Comparison of ENCODE assay signal across 23 cellular contexts in genomic region chr17:11340798-11341197, GRCh38.
DNase-seq lines count a peak whose midpoint lies in the region; ATAC-seq and TF ChIP-seq lines count a peak whose summit lies in the region.
"Had no signal": no experiment of that assay in that cellular context is flagged by ENCODE, and none has a peak within 500 bp of the region (broad histone marks: within the 10 kb centered on the region; RNA-seq: fewer than 3 reads in every experiment).

No MANE protein-coding gene starts in this region.

- H3K4me3 ChIP-seq in mucosa of descending colon (no peak overlapping the region), stomach (no peak overlapping the region), tibial nerve (no peak overlapping the region)
- H3K4me3 ChIP-seq: A549; BLaER1 treated with 17β-estradiol and CSF1 and Interleukin-3, amounts not matched to agents 10 nM and 100 nM; GM12878; HAP-1 had no signal

- TF ChIP-seq CTCF in mucosa of descending colon (IDR thresholded peaks at IDR 0.05) (no peak), stomach (IDR thresholded peaks at IDR 0.05) (no peak), tibial nerve (IDR thresholded peaks at IDR 0.05) (no peak)

- DNase-seq in kidney tubule cell (ENCODE audit: low spot score) (peak; percentile 3), mucosa of descending colon (peak in 1 of 3 donors; percentile 17), stomach (peak; percentile 56), tibial nerve (ENCODE audit: low spot score in 2 of 2) (no peak)
- no peak for DNase-seq in activated CD4-positive, alpha-beta memory T cell treated with anti-CD3 and anti-CD28 coated beads for 36 hours
- DNase-seq: 8988T; ACHN; AML-193; BE2C; CD4-positive, alpha-beta T cell; CD8-positive, alpha-beta memory T cell; DMS 273 treated with DMSO at 0.1 percent for 48 hours; DMS79; EL; GDM1; GOT3; HFFc6 had no signal

- peak; percentile 55 for ATAC-seq in mucosa of descending colon
- no peak for ATAC-seq in GM21447 (IDR thresholded peaks at IDR 0.05; ENCODE audit: unreplicated experiment)
- ATAC-seq: A549, GM12878 had no signal

- H3K4me1 Mint-ChIP-seq in activated CD4-positive, alpha-beta memory T cell treated with anti-CD3 and anti-CD28 coated beads for 36 hours (ENCODE audit: low read depth), result no peaks in the 10 kb centered on the region
- H3K4me1 Mint-ChIP-seq: CD14-positive monocyte; CD8-positive, alpha-beta memory T cell had no signal

- intact Hi-C loops in mucosa of descending colon (cut with DNase I, micrococcal nuclease), result no loop called here
- intact Hi-C loops in stomach (cut with DNase I; ENCODE audit: low total_unique reads), result no loop called here
- intact Hi-C loops in activated CD4-positive, alpha-beta memory T cell treated with anti-CD3 and anti-CD28 coated beads for 36 hours (cut with micrococcal nuclease), result no loop called here

- peak overlapping the region in 1 of 5 donors; percentile 60 for H3K27ac ChIP-seq in stomach
- H3K27ac ChIP-seq in tibial nerve, result no peak overlapping the region
- H3K27ac ChIP-seq: A549; BLaER1 treated with 17β-estradiol and CSF1 and Interleukin-3, amounts not matched to agents 10 nM and 100 nM had no signal

- peaks cover 0 to 4% (median 0%) of the 10 kb centered on the region in 3 donors for H3K27me3 ChIP-seq in stomach
- no peaks in the 10 kb centered on the region for H3K27me3 ChIP-seq in tibial nerve
- H3K27me3 ChIP-seq: BE2C; BLaER1 treated with 17β-estradiol and CSF1 and Interleukin-3, amounts not matched to agents 10 nM and 100 nM had no signal

- H3K27me3 Mint-ChIP-seq in activated CD4-positive, alpha-beta memory T cell treated with anti-CD3 and anti-CD28 coated beads for 36 hours, result no peaks in the 10 kb centered on the region

- POLR2A ChIA-PET in activated CD4-positive, alpha-beta memory T cell treated with anti-CD3 and anti-CD28 coated beads for 36 hours (lab: Charles Lee), result no interaction called here

- WGBS in stomach, 5 donors, result 39 to 74% (median 59%) methylated on average over 3 of the region's 3 CpGs
- WGBS in tibial nerve, 2 donors, result 66 to 74% methylated on average over 3 of the region's 3 CpGs

- no peaks in the 10 kb centered on the region for H3K36me3 ChIP-seq in mucosa of descending colon (ENCODE audit: low read depth)
- H3K36me3 ChIP-seq in stomach, result no peaks in the 10 kb centered on the region
- H3K36me3 ChIP-seq in tibial nerve, result no peaks in the 10 kb centered on the region
- H3K36me3 ChIP-seq: BE2C; BLaER1 treated with 17β-estradiol and CSF1 and Interleukin-3, amounts not matched to agents 10 nM and 100 nM; HAP-1 had no signal

- no peak overlapping the region for H3K27ac Mint-ChIP-seq in activated CD4-positive, alpha-beta memory T cell treated with anti-CD3 and anti-CD28 coated beads for 36 hours
- H3K27ac Mint-ChIP-seq: CD14-positive monocyte; CD4-positive, alpha-beta T cell; CD8-positive, alpha-beta memory T cell; HFFc6 had no signal

- no peaks in the 10 kb centered on the region for H3K9me3 Mint-ChIP-seq in activated CD4-positive, alpha-beta memory T cell treated with anti-CD3 and anti-CD28 coated beads for 36 hours

- no peaks in the 10 kb centered on the region for H3K36me3 Mint-ChIP-seq in activated CD4-positive, alpha-beta memory T cell treated with anti-CD3 and anti-CD28 coated beads for 36 hours
- H3K36me3 Mint-ChIP-seq: CD14-positive monocyte; CD8-positive, alpha-beta memory T cell had no signal

- CTCF ChIA-PET in activated CD4-positive, alpha-beta memory T cell treated with anti-CD3 and anti-CD28 coated beads for 36 hours (lab: Charles Lee), result no interaction called here

- TF ChIP-seq EP300 in stomach (IDR thresholded peaks at IDR 0.05) (no peak), tibial nerve (IDR thresholded peaks at IDR 0.05) (no peak)

- H3K4me1 ChIP-seq in mucosa of descending colon (ENCODE audit: low read depth), result peaks cover 4% of the 10 kb centered on the region
- peaks cover 0 to 6% (median 0%) of the 10 kb centered on the region in 4 donors for H3K4me1 ChIP-seq in stomach
- no peaks in the 10 kb centered on the region for H3K4me1 ChIP-seq in tibial nerve
- H3K4me1 ChIP-seq: A549; BE2C; BLaER1 treated with 17β-estradiol and CSF1 and Interleukin-3, amounts not matched to agents 10 nM and 100 nM; HAP-1 had no signal

- TF ChIP-seq POLR2A in stomach (IDR thresholded peaks at IDR 0.05), result no peak
- no peak for TF ChIP-seq POLR2A in tibial nerve (IDR thresholded peaks at IDR 0.05)

- H3K4me3 Mint-ChIP-seq in activated CD4-positive, alpha-beta memory T cell treated with anti-CD3 and anti-CD28 coated beads for 36 hours, result no peak overlapping the region
- H3K4me3 Mint-ChIP-seq: CD14-positive monocyte; CD4-positive, alpha-beta T cell; CD8-positive, alpha-beta memory T cell; HFFc6 had no signal

- H3K9me3 ChIP-seq in mucosa of descending colon (no peaks in the 10 kb centered on the region), stomach (no peaks in the 10 kb centered on the region), tibial nerve (no peaks in the 10 kb centered on the region)
- H3K9me3 ChIP-seq: A549; BE2C; BLaER1 treated with 17β-estradiol and CSF1 and Interleukin-3, amounts not matched to agents 10 nM and 100 nM; HAP-1 had no signal

Comparison
In these comparisons a context has a peak if more than half of its experiments do, and no peak if none do; other contexts are left out.
1. DNase-seq: peak in kidney tubule cell (single experiment) and stomach (single experiment); none in activated CD4-positive, alpha-beta memory T cell treated with anti-CD3 and anti-CD28 coated beads for 36 hours (single experiment) and tibial nerve (0 of 2).